ENCODE assay signal across 8 cellular contexts in genomic region chr22:30326704-30327362, GRCh38. TPM values are rescaled to one million over a fixed set of nuclear protein-coding genes. Genes with fewer than 3 reads are reported as not detected.
DNase-seq lines count a peak whose midpoint lies in the region; ATAC-seq and TF ChIP-seq lines count a peak whose summit lies in the region.

A gene with protein sequence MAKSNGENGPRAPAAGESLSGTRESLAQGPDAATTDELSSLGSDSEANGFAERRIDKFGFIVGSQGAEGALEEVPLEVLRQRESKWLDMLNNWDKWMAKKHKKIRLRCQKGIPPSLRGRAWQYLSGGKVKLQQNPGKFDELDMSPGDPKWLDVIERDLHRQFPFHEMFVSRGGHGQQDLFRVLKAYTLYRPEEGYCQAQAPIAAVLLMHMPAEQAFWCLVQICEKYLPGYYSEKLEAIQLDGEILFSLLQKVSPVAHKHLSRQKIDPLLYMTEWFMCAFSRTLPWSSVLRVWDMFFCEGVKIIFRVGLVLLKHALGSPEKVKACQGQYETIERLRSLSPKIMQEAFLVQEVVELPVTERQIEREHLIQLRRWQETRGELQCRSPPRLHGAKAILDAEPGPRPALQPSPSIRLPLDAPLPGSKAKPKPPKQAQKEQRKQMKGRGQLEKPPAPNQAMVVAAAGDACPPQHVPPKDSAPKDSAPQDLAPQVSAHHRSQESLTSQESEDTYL (minus strand): TSS chr22:30326941. CDS start chr22:30326881, 60 bp downstream.

- H3K4me3 ChIP-seq in H7 (ENCODE audit: insufficient read depth, low read depth, low read length): peak within 1 kb of the TSS; percentile 95

- no peaks in the 10 kb centered on the region for H3K27me3 Mint-ChIP-seq in nephron (ENCODE audit: low read depth)

- DNase-seq in ELF-1 (ENCODE audit: low read depth, low spot score): peak; percentile 94
- DNase-seq in H7: peak; percentile 100
- DNase-seq in M059J (ENCODE audit: low read depth): peak; percentile 80
- DNase-seq in SHP77 (lab: John Stamatoyannopoulos, UW): peak; percentile 89 to 93
- DNase-seq in activated effector memory CD4-positive, alpha-beta T cell treated with anti-CD3 and anti-CD28 coated beads, Interleukin-2, amount 50 U/mL, for 16 hours: peak; percentile 97
- peak; percentile 79 for DNase-seq in fibroblast of the conjunctiva (ENCODE audit: low read depth)
- DNase-seq in stimulated activated naive CD8-positive, alpha-beta T cell treated with anti-CD3 and anti-CD28 coated beads, Interleukin-15, Interleukin-2, amounts not matched to agents 100 U/mL and 50 U/mL, for 24 hours: peak; percentile 95

- no peaks in the 10 kb centered on the region for H3K27me3 ChIP-seq in H7 (ENCODE audit: control insufficient read depth, insufficient read depth, low read length)

- H3K36me3 ChIP-seq in H7 (replicated peaks; ENCODE audit: control insufficient read depth, insufficient read depth, low read length): peaks cover 1% of the 10 kb centered on the region; the same call in 1 of the 2 replicates

- peak; percentile 86 for ATAC-seq in stimulated activated naive CD8-positive, alpha-beta T cell treated with anti-CD3 and anti-CD28 coated beads, Interleukin-15, Interleukin-2, amounts not matched to agents 100 U/mL and 50 U/mL, for 24 hours

- H3K36me3 Mint-ChIP-seq in nephron (ENCODE audit: low read depth): peaks cover 9% of the 10 kb centered on the region

- H3K9me3 Mint-ChIP-seq in nephron: no peaks in the 10 kb centered on the region

- peak within 1 kb of the TSS; percentile 52 to 61 (median 60) for H3K27ac Mint-ChIP-seq in nephron

- H3K4me3 Mint-ChIP-seq in nephron: peak within 1 kb of the TSS; percentile 89 to 92 (median 92)

- TF ChIP-seq CTCF in nephron (IDR thresholded peaks at IDR 0.05; ENCODE audit: unreplicated experiment in 3 of 3): no peak

- H3K4me1 Mint-ChIP-seq in nephron: peaks cover 40% of the 10 kb centered on the region

RNA-seq across cellular contexts. Expression of the gene that starts here (rescaled TPM):
- 12.0 and 12.6 TPM in 2 replicates for total RNA-seq in H7 (2014; rRNA removed; shearing (Covaris generic))
- 13.5 and 20.9 TPM in 2 replicates for total RNA-seq in M059J (2014; rRNA removed; shearing (Covaris generic))

Comparison
In these comparisons a context has a peak if more than half of its experiments do, and no peak if none do; other contexts are left out.
1. Peak in every context shown above with its lines: DNase-seq, ATAC-seq and H3K4me3 ChIP-seq.